Comparison of ENCODE assay signal across 21 cellular contexts in genomic region chr16:58649707-58650106, GRCh38.
"Had no signal": no experiment of that assay in that cellular context is flagged by ENCODE, and none has a peak within 500 bp of the region (broad histone marks: within the 10 kb centered on the region; RNA-seq: fewer than 3 reads in every experiment).

No MANE protein-coding gene starts in this region.

- H3K36me3 ChIP-seq: sigmoid colon, suprapubic skin, thyroid gland, upper lobe of left lung, uterus had no signal

- DNase-seq: effector CD4-positive, alpha-beta T cell; foreskin melanocyte; head of caudate nucleus; kidney; left cardiac atrium; left ventricle myocardium superior; mesenchymal stem cell; midbrain; naive B cell; sigmoid colon; stimulated activated naive CD4-positive, alpha-beta T cell treated with Interleukin-2 at 50 U/mL for 16 hours; thyroid gland; upper lobe of left lung; uterus had no signal

- H3K36me3 Mint-ChIP-seq: naive B cell had no signal

- H3K9me3 ChIP-seq: sigmoid colon, suprapubic skin, thyroid gland, upper lobe of left lung, uterus had no signal

- H3K27ac ChIP-seq: coronary artery, hepatocyte, sigmoid colon, skin epidermis, suprapubic skin, thyroid gland, upper lobe of left lung, uterus had no signal

- H3K4me1 Mint-ChIP-seq: nephron had no signal

- ATAC-seq: esophagus mucosa, left cardiac atrium, left ventricle myocardium superior had no signal

- H3K4me3 ChIP-seq: coronary artery, hepatocyte, lung, sigmoid colon, skin epidermis, suprapubic skin, thyroid gland, upper lobe of left lung, uterus had no signal

- H3K9me3 Mint-ChIP-seq: naive B cell, nephron had no signal

- H3K4me3 Mint-ChIP-seq: naive B cell, nephron had no signal

- H3K79me2 ChIP-seq: hepatocyte had no signal

- FAIRE-seq: kidney had no signal

- H3K4me2 ChIP-seq: hepatocyte had no signal

- H3K27ac Mint-ChIP-seq: naive B cell, nephron had no signal

- H3K4me1 ChIP-seq: sigmoid colon, suprapubic skin, thyroid gland, upper lobe of left lung, uterus had no signal

- H3K27me3 ChIP-seq: hepatocyte, sigmoid colon, suprapubic skin, thyroid gland, upper lobe of left lung, uterus had no signal

- H2AFZ ChIP-seq: hepatocyte had no signal
